24 cellular contexts compared by ENCODE assay signal in the genomic region with DNA sequence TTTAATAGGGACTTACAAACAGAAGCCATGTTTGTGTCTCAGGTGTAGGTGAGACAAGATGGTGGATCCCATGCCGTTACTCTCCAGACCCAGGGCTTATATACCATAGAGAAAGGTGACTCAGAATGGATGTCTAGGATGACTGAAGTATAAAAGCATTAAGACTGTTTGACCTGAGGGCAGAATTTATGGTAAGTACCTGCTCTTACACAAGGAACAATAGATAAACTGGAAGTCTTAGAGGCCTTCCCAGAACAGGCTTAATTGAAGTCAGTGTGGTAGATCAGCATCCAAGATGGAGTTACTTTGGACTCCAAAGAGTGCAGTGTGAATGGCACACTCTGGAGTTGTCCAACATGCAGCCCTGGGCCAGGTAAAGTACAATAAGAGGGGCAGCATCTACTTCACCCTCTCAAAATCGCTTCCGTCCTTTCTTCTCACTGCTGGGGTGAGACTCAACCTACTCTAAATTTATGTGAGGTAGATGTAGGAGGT.
A peak's percentile ranks its signal among the peaks of the same experiment; 100 is the strongest.
DNase-seq lines count a peak whose midpoint lies in the region; ATAC-seq and TF ChIP-seq lines count a peak whose summit lies in the region.
"Had no signal": no experiment of that assay in that cellular context is flagged by ENCODE, and none has a peak within 500 bp of the region (broad histone marks: within the 10 kb centered on the region; RNA-seq: fewer than 3 reads in every experiment).

No MANE protein-coding gene starts in this region.

- H3K27me3 ChIP-seq in OCI-LY3 (ENCODE audit: low read depth, low read length) (no peaks in the 10 kb centered on the region), foreskin keratinocyte (no peaks in the 10 kb centered on the region)

- no peak for DNase-seq in stimulated activated naive CD8-positive, alpha-beta T cell treated with anti-CD3 and anti-CD28 coated beads, Interleukin-15, amount 100 ng/mL, for 72 hours
- no peak for DNase-seq in stimulated activated naive CD8-positive, alpha-beta T cell treated with anti-CD3 and anti-CD28 coated beads, Interleukin-15, Interleukin-2, amounts not matched to agents 100 U/mL and 50 U/mL, for 24 hours
- peak; percentile 57 to 83 for DNase-seq in foreskin keratinocyte
- DNase-seq in naive thymus-derived CD8-positive, alpha-beta T cell = no peak
- DNase-seq: C1 segment of cervical spinal cord; Caco-2; CD8-positive, alpha-beta T cell; GDM1; H9; Karpas-422; NCI-H1105 treated with DMSO at 0.1 percent for 48 hours; NCI-H2029 treated with DMSO at 0.1 percent for 48 hours; NCI-H510A; NCI-H69; SHP77 treated with DMSO at 0.1 percent for 48 hours; SW 1271 had no signal

- no peaks in the 10 kb centered on the region for H3K79me2 ChIP-seq in OCI-LY3 (ENCODE audit: low read length)

- H3K27ac ChIP-seq in OCI-LY3 (ENCODE audit: low read length) (peak overlapping the region; percentile 75), foreskin keratinocyte (no peak overlapping the region)
- H3K27ac ChIP-seq: HL-60, RWPE1 had no signal

- POLR2A ChIA-PET in naive thymus-derived CD8-positive, alpha-beta T cell (lab: Charles Lee) = no interaction called here

- no peaks in the 10 kb centered on the region for H4K20me1 ChIP-seq in OCI-LY3 (ENCODE audit: insufficient read depth, low read length)

- H3K4me1 ChIP-seq in OCI-LY3 (ENCODE audit: low read length) (peaks cover 47% of the 10 kb centered on the region), foreskin keratinocyte (peaks cover 4% of the 10 kb centered on the region)
- H3K4me1 ChIP-seq: Caco-2 had no signal

- no peak overlapping the region for H2AFZ ChIP-seq in OCI-LY3 (ENCODE audit: low read depth, low read length)
- H2AFZ ChIP-seq: GM23338 had no signal

- H3K4me3 ChIP-seq in OCI-LY3 (ENCODE audit: low read length) = no peak overlapping the region
- H3K4me3 ChIP-seq: GM12878, GM23338 had no signal

- no peak overlapping the region for H3K27ac Mint-ChIP-seq in stimulated activated naive CD8-positive, alpha-beta T cell treated with anti-CD3 and anti-CD28 coated beads, Interleukin-15, amount 100 ng/mL, for 72 hours
- no peak overlapping the region for H3K27ac Mint-ChIP-seq in naive thymus-derived CD8-positive, alpha-beta T cell
- H3K27ac Mint-ChIP-seq: CD8-positive, alpha-beta T cell; GM23338; H9 had no signal

- TF ChIP-seq CTCF in OCI-LY3 (IDR thresholded peaks at IDR 0.05; ENCODE audit: low read depth, low read length) (no peak), foreskin keratinocyte (conservative IDR thresholded peaks at IDR 0.05) (no peak)

- no peaks in the 10 kb centered on the region for H3K36me3 ChIP-seq in OCI-LY3 (replicated peaks; ENCODE audit: low read depth, low read length)

- peaks cover 4% of the 10 kb centered on the region; the same call in 1 of the 2 replicates for H3K9me3 ChIP-seq in OCI-LY3 (ENCODE audit: insufficient read depth, low read length)

- peak; percentile 28 for ATAC-seq in stimulated activated naive CD8-positive, alpha-beta T cell treated with anti-CD3 and anti-CD28 coated beads, Interleukin-15, amount 100 ng/mL, for 72 hours
- ATAC-seq in stimulated activated naive CD8-positive, alpha-beta T cell treated with anti-CD3 and anti-CD28 coated beads, Interleukin-15, Interleukin-2, amounts not matched to agents 100 U/mL and 50 U/mL, for 24 hours = no peak
- ATAC-seq in foreskin keratinocyte (peak; percentile 76), HG03439 (IDR thresholded peaks at IDR 0.05; ENCODE audit: unreplicated experiment) (no peak), HG02763 (IDR thresholded peaks at IDR 0.05; ENCODE audit: unreplicated experiment) (no peak)
- ATAC-seq in naive thymus-derived CD8-positive, alpha-beta T cell = no peak
- ATAC-seq: CD8-positive, alpha-beta T cell; GM23338; Panc1 had no signal

- no peak overlapping the region for H3K9ac ChIP-seq in OCI-LY3 (ENCODE audit: low read length)

- H3K9me3 Mint-ChIP-seq in stimulated activated naive CD8-positive, alpha-beta T cell treated with anti-CD3 and anti-CD28 coated beads, Interleukin-15, amount 100 ng/mL, for 72 hours = no peaks in the 10 kb centered on the region
- peaks cover 0 to 16% (median 2%) of the 10 kb centered on the region in 9 donors for H3K9me3 Mint-ChIP-seq in naive thymus-derived CD8-positive, alpha-beta T cell

- H3K36me3 Mint-ChIP-seq in naive thymus-derived CD8-positive, alpha-beta T cell = peaks cover 0 to 10% (median 0%) of the 10 kb centered on the region in 3 donors
- H3K36me3 Mint-ChIP-seq: CD8-positive, alpha-beta T cell had no signal

- no peaks in the 10 kb centered on the region for H3K27me3 Mint-ChIP-seq in stimulated activated naive CD8-positive, alpha-beta T cell treated with anti-CD3 and anti-CD28 coated beads, Interleukin-15, amount 100 ng/mL, for 72 hours
- peaks cover 0 to 6% (median 0%) of the 10 kb centered on the region in 5 donors for H3K27me3 Mint-ChIP-seq in naive thymus-derived CD8-positive, alpha-beta T cell

- no peaks in the 10 kb centered on the region for H3K4me1 Mint-ChIP-seq in stimulated activated naive CD8-positive, alpha-beta T cell treated with anti-CD3 and anti-CD28 coated beads, Interleukin-15, amount 100 ng/mL, for 72 hours
- H3K4me1 Mint-ChIP-seq in naive thymus-derived CD8-positive, alpha-beta T cell = peaks cover 0 to 11% (median 0%) of the 10 kb centered on the region in 4 donors
- H3K4me1 Mint-ChIP-seq: GM23338, H9 had no signal

- H3K4me2 ChIP-seq in OCI-LY3 (ENCODE audit: low read length) = peak overlapping the region; percentile 48; the same call in 1 of the 2 replicates
- H3K4me2 ChIP-seq: GM23338 had no signal

- no peak overlapping the region for H3K4me3 Mint-ChIP-seq in stimulated activated naive CD8-positive, alpha-beta T cell treated with anti-CD3 and anti-CD28 coated beads, Interleukin-15, amount 100 ng/mL, for 72 hours
- H3K4me3 Mint-ChIP-seq in naive thymus-derived CD8-positive, alpha-beta T cell = no peak overlapping the region
- H3K4me3 Mint-ChIP-seq: CD8-positive, alpha-beta T cell; GM23338; H9 had no signal

Comparison
In these comparisons a context has a peak if more than half of its experiments do, and no peak if none do; other contexts are left out.
1. ATAC-seq: peak in stimulated activated naive CD8-positive, alpha-beta T cell treated with anti-CD3 and anti-CD28 coated beads, Interleukin-15, amount 100 ng/mL, for 72 hours (single experiment) and foreskin keratinocyte (single experiment); none in stimulated activated naive CD8-positive, alpha-beta T cell treated with anti-CD3 and anti-CD28 coated beads, Interleukin-15, Interleukin-2, amounts not matched to agents 100 U/mL and 50 U/mL, for 24 hours (single experiment), naive thymus-derived CD8-positive, alpha-beta T cell (0 of 2), HG03439 (single experiment) and HG02763 (single experiment).
2. DNase-seq: peak in foreskin keratinocyte (2 of 2); none in stimulated activated naive CD8-positive, alpha-beta T cell treated with anti-CD3 and anti-CD28 coated beads, Interleukin-15, amount 100 ng/mL, for 72 hours (0 of 2), stimulated activated naive CD8-positive, alpha-beta T cell treated with anti-CD3 and anti-CD28 coated beads, Interleukin-15, Interleukin-2, amounts not matched to agents 100 U/mL and 50 U/mL, for 24 hours (single experiment) and naive thymus-derived CD8-positive, alpha-beta T cell (0 of 10).